ENCODE assay signal across 1 cellular context in the genomic region with DNA sequence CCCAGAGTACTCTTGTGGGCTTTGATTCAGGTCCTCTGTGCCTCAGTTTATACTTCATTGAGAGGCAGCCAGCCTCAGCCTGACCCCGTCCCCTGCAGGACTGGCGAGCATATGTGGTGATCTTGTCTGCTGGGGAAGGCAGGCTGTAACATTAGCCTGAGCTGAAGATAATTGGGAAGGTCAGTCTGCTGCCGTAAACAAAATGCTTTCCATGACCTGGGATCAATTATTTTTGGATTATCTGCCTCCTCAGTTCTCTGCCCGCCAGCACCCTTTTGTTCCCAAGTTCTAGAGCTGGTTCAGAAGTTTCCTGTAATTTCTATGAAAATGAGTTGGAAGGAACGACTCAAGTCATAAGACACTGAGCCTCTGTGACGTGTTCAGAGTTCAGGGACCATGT.
TF ChIP-seq lines count a peak whose summit lies in the region.

No MANE protein-coding gene starts in this region.

TF ChIP-seq in SK-N-SH, 30 proteins besides CTCF, POLR2A, EP300 and RAD21 (continued from another document):
- TF ChIP-seq, protein P1, sequence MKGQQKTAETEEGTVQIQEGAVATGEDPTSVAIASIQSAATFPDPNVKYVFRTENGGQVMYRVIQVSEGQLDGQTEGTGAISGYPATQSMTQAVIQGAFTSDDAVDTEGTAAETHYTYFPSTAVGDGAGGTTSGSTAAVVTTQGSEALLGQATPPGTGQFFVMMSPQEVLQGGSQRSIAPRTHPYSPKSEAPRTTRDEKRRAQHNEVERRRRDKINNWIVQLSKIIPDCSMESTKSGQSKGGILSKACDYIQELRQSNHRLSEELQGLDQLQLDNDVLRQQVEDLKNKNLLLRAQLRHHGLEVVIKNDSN (IDR thresholded peaks at IDR 0.05; ENCODE audit: borderline replicate concordance, low read depth): no peak
- TF ChIP-seq, protein P2, sequence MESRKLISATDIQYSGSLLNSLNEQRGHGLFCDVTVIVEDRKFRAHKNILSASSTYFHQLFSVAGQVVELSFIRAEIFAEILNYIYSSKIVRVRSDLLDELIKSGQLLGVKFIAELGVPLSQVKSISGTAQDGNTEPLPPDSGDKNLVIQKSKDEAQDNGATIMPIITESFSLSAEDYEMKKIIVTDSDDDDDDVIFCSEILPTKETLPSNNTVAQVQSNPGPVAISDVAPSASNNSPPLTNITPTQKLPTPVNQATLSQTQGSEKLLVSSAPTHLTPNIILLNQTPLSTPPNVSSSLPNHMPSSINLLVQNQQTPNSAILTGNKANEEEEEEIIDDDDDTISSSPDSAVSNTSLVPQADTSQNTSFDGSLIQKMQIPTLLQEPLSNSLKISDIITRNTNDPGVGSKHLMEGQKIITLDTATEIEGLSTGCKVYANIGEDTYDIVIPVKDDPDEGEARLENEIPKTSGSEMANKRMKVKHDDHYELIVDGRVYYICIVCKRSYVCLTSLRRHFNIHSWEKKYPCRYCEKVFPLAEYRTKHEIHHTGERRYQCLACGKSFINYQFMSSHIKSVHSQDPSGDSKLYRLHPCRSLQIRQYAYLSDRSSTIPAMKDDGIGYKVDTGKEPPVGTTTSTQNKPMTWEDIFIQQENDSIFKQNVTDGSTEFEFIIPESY (IDR thresholded peaks at IDR 0.05; ENCODE audit: borderline replicate concordance, low read depth): no peak
- TF ChIP-seq, protein P3, sequence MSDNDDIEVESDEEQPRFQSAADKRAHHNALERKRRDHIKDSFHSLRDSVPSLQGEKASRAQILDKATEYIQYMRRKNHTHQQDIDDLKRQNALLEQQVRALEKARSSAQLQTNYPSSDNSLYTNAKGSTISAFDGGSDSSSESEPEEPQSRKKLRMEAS (IDR thresholded peaks at IDR 0.05; ENCODE audit: low read depth): no peak
- TF ChIP-seq TCF12 (IDR thresholded peaks at IDR 0.05) (no peak), MXI1 (IDR thresholded peaks at IDR 0.05; ENCODE audit: low read depth, low read length) (no peak), RCOR1 (IDR thresholded peaks at IDR 0.05; ENCODE audit: low read length) (no peak), JUND (IDR thresholded peaks at IDR 0.05) (no peak), NRF1 (IDR thresholded peaks at IDR 0.05; ENCODE audit: low read depth, low read length) (no peak)
- TF ChIP-seq, protein P4, sequence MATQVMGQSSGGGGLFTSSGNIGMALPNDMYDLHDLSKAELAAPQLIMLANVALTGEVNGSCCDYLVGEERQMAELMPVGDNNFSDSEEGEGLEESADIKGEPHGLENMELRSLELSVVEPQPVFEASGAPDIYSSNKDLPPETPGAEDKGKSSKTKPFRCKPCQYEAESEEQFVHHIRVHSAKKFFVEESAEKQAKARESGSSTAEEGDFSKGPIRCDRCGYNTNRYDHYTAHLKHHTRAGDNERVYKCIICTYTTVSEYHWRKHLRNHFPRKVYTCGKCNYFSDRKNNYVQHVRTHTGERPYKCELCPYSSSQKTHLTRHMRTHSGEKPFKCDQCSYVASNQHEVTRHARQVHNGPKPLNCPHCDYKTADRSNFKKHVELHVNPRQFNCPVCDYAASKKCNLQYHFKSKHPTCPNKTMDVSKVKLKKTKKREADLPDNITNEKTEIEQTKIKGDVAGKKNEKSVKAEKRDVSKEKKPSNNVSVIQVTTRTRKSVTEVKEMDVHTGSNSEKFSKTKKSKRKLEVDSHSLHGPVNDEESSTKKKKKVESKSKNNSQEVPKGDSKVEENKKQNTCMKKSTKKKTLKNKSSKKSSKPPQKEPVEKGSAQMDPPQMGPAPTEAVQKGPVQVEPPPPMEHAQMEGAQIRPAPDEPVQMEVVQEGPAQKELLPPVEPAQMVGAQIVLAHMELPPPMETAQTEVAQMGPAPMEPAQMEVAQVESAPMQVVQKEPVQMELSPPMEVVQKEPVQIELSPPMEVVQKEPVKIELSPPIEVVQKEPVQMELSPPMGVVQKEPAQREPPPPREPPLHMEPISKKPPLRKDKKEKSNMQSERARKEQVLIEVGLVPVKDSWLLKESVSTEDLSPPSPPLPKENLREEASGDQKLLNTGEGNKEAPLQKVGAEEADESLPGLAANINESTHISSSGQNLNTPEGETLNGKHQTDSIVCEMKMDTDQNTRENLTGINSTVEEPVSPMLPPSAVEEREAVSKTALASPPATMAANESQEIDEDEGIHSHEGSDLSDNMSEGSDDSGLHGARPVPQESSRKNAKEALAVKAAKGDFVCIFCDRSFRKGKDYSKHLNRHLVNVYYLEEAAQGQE (IDR thresholded peaks at IDR 0.05; ENCODE audit: low read depth, low read length): no peak
